ENCODE assay signal across 20 cellular contexts in the genomic region with DNA sequence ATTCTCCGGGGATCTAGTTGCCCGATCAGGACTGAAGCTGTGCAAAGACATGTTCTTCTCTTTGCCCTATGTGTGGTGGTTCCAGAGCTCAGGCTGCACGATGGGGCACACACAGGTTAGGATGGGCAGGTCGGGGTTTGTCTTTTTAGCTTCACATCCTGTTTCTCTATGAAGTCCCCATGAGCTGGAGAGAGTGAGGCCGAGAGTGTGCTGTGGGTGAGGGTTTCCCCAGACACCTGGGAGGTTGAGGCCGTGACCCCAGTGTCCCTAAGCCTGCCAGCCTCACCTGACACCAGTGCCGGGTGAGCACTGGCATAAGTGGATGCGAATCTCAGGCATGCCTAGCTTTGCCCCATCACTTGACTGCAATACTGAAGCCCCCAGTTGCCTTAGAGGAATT. TPM values are rescaled to one million over a fixed set of nuclear protein-coding genes. Genes with fewer than 3 reads are reported as not detected.
A peak's percentile ranks its signal among the peaks of the same experiment; 100 is the strongest.
DNase-seq lines count a peak whose midpoint lies in the region; ATAC-seq, FAIRE-seq and TF ChIP-seq lines count a peak whose summit lies in the region.
"Had no signal": no experiment of that assay in that cellular context is flagged by ENCODE, and none has a peak within 500 bp of the region (broad histone marks: within the 10 kb centered on the region; RNA-seq: fewer than 3 reads in every experiment).

No MANE protein-coding gene starts in this region.

- H3K36me3 ChIP-seq in GM12878 (ENCODE audit: control insufficient read depth in 2 of 2, insufficient read depth in 2 of 2, low read length in 1 of 2), result no peaks in the 10 kb centered on the region
- H3K36me3 ChIP-seq: brain microvascular endothelial cell, gastroesophageal sphincter, transverse colon had no signal

- peak overlapping the region; percentile 45 for H3K27ac ChIP-seq in GM12878 (ENCODE audit: control insufficient read depth, insufficient read depth)
- H3K27ac ChIP-seq: 22Rv1, brain microvascular endothelial cell, gastroesophageal sphincter, transverse colon had no signal

- no peaks in the 10 kb centered on the region for H3K9me3 ChIP-seq in GM12878 (replicated peaks; ENCODE audit: control insufficient read depth, insufficient read depth, low read length)
- H3K9me3 ChIP-seq: gastroesophageal sphincter, transverse colon had no signal

- ATAC-seq in activated naive CD8-positive, alpha-beta T cell treated with anti-CD3 and anti-CD28 coated beads, Interleukin-2, amount 10 ng/mL, durations not matched to agents 7 days and 5 days (ENCODE audit: low read depth), result no peak
- peak; percentile 83 for ATAC-seq in GM21526 (IDR thresholded peaks at IDR 0.05; ENCODE audit: low FRiP score, unreplicated experiment)
- ATAC-seq in HG03039 (IDR thresholded peaks at IDR 0.05; ENCODE audit: unreplicated experiment), result peak; percentile 58
- peak; percentile 95 for ATAC-seq in GM12878
- ATAC-seq in GM18870 (IDR thresholded peaks at IDR 0.05; ENCODE audit: unreplicated experiment), result no peak
- ATAC-seq: CD8-positive, alpha-beta T cell; gastroesophageal sphincter had no signal

- no peaks in the 10 kb centered on the region for H3K79me2 ChIP-seq in GM12878 (ENCODE audit: control insufficient read depth, insufficient read depth, low read length)

- 21% methylated on average over 8 of the region's 8 CpGs for WGBS in GM12878 (ENCODE audit: insufficient coverage, insufficient replicate concordance, low lambda C conversion rate, missing lambda C conversion rate)

- no peaks in the 10 kb centered on the region for H4K20me1 ChIP-seq in GM12878 (ENCODE audit: control insufficient read depth, insufficient read depth)

- 0 out of 4 replicates have a peak, but pooled peaks of 1 of the 2 experiments have one; percentile 45 for TF ChIP-seq EP300 in GM12878 (IDR thresholded peaks at IDR 0.05; ENCODE audit: borderline replicate concordance in 1 of 2, control insufficient read depth in 1 of 2, low read depth in 2 of 2, low read length in 2 of 2)

- TF ChIP-seq CTCF in GM12878 (IDR thresholded peaks at IDR 0.05 in 2 of 3, conservative IDR thresholded peaks at IDR 0.05 in 1 of 3; ENCODE audit: control insufficient read depth in 2 of 3, extremely low read depth in 1 of 3, insufficient read depth in 1 of 3, low read depth in 3 of 3, low read length in 3 of 3), result no peak

- TF ChIP-seq POLR2A in GM12878 (IDR thresholded peaks at IDR 0.05; ENCODE audit: low read depth, low read length), result no peak

- peak; percentile 81 for FAIRE-seq in GM12878 (lab: Jason Lieb, UNC)
- FAIRE-seq: endometrium, islet of Langerhans, TTC549 had no signal

- DNase-seq in activated naive CD8-positive, alpha-beta T cell treated with anti-CD3 and anti-CD28 coated beads, Interleukin-2, amount 10 ng/mL, durations not matched to agents 7 days and 5 days, result no peak
- no peak for DNase-seq in activated naive CD8-positive, alpha-beta T cell treated with anti-CD3 and anti-CD28 coated beads for 36 hours
- DNase-seq in GM12878 (ENCODE audit: low read depth, low spot score), result peak; percentile 48
- DNase-seq in NCI-H446 treated with DMSO at 0.1 percent for 48 hours (lab: John Stamatoyannopoulos, UW), result no peak
- DNase-seq in Ammon's horn (ENCODE audit: low spot score), result no peak
- DNase-seq: activated CD8-positive, alpha-beta memory T cell treated with anti-CD3 and anti-CD28 coated beads for 24 hours; brain microvascular endothelial cell; CD8-positive, alpha-beta T cell; GF-D8; NCI-H2081 treated with DMSO at 0.1 percent for 48 hours; SHP77 treated with DMSO at 0.1 percent for 48 hours; transverse colon had no signal

- in situ Hi-C loops in GM12878 (cut with MboI), result no loop called here

- H3K36me3 Mint-ChIP-seq in activated naive CD8-positive, alpha-beta T cell treated with anti-CD3 and anti-CD28 coated beads, Interleukin-2, amount 10 ng/mL, durations not matched to agents 7 days and 5 days, result peaks cover 2% of the 10 kb centered on the region
- no peaks in the 10 kb centered on the region for H3K36me3 Mint-ChIP-seq in activated naive CD8-positive, alpha-beta T cell treated with anti-CD3 and anti-CD28 coated beads for 36 hours
- H3K36me3 Mint-ChIP-seq: CD8-positive, alpha-beta T cell had no signal

- peaks cover 7% of the 10 kb centered on the region for H3K4me1 Mint-ChIP-seq in activated naive CD8-positive, alpha-beta T cell treated with anti-CD3 and anti-CD28 coated beads, Interleukin-2, amount 10 ng/mL, durations not matched to agents 7 days and 5 days
- H3K4me1 Mint-ChIP-seq in activated naive CD8-positive, alpha-beta T cell treated with anti-CD3 and anti-CD28 coated beads for 36 hours, result no peaks in the 10 kb centered on the region

- POLR2A ChIA-PET in activated naive CD8-positive, alpha-beta T cell treated with anti-CD3 and anti-CD28 coated beads, Interleukin-2, amount 10 ng/mL, durations not matched to agents 7 days and 5 days (lab: Charles Lee), result no interaction called here
- POLR2A ChIA-PET in GM12878 (lab: Charles Lee), result interaction anchor here (0.6 to 3.0 kb wide), 6 partner anchors 9 to 181 kb away, joined by 3 to 19 read pairs (median 4); no protein-coding TSS in a partner anchor

- H2AFZ ChIP-seq in GM12878 (ENCODE audit: control insufficient read depth, low read depth, low read length), result peak overlapping the region; percentile 75

- BruUV-seq in GM12878 (replicated peaks; lab: Mats Ljungman, UMichigan), result no TSS peak

- CTCF ChIA-PET in GM12878 (lab: Yijun Ruan, JAX), result interaction anchor here (0.7 to 3.7 kb wide), 12 partner anchors 9 to 366 kb away, joined by 3 to 24 read pairs (median 4); no protein-coding TSS in a partner anchor

- peaks cover 19% of the 10 kb centered on the region for H3K4me1 ChIP-seq in GM12878 (ENCODE audit: control insufficient read depth, insufficient read depth, low read length)
- H3K4me1 ChIP-seq: gastroesophageal sphincter, transverse colon had no signal

- intact Hi-C loops in GM12878 (cut with micrococcal nuclease; ENCODE audit: unreplicated experiment), result no loop called here

- no peaks in the 10 kb centered on the region for H3K9me3 Mint-ChIP-seq in activated naive CD8-positive, alpha-beta T cell treated with anti-CD3 and anti-CD28 coated beads, Interleukin-2, amount 10 ng/mL, durations not matched to agents 7 days and 5 days
- no peaks in the 10 kb centered on the region for H3K9me3 Mint-ChIP-seq in activated naive CD8-positive, alpha-beta T cell treated with anti-CD3 and anti-CD28 coated beads for 36 hours
- H3K9me3 Mint-ChIP-seq: CD8-positive, alpha-beta T cell had no signal

- no peak overlapping the region for H3K9ac ChIP-seq in GM12878 (ENCODE audit: control insufficient read depth, insufficient read depth, low read length)

- H3K4me3 ChIP-seq in GM12878, result no peak overlapping the region
- H3K4me3 ChIP-seq: gastroesophageal sphincter, transverse colon had no signal

- SMC1A ChIA-PET in GM12878 (lab: Charles Lee; ENCODE audit: uncharacterized antibody, unreplicated experiment), result interaction anchor here (0.7 to 5.5 kb wide), 14 partner anchors 7 to 582 kb away, joined by 3 to 43 read pairs (median 4); a partner anchor contains a TSS

- H3K27me3 ChIP-seq in GM12878 (replicated peaks in 1 of 2; ENCODE audit: control insufficient read depth in 2 of 2, insufficient read depth in 2 of 2, low read length in 1 of 2), result no peaks in the 10 kb centered on the region
- H3K27me3 ChIP-seq: brain microvascular endothelial cell, gastroesophageal sphincter, transverse colon had no signal

- H3K4me3 Mint-ChIP-seq in activated naive CD8-positive, alpha-beta T cell treated with anti-CD3 and anti-CD28 coated beads, Interleukin-2, amount 10 ng/mL, durations not matched to agents 7 days and 5 days, result no peak overlapping the region
- no peak overlapping the region for H3K4me3 Mint-ChIP-seq in activated naive CD8-positive, alpha-beta T cell treated with anti-CD3 and anti-CD28 coated beads for 36 hours
- H3K4me3 Mint-ChIP-seq: CD8-positive, alpha-beta T cell had no signal

- peak overlapping the region; percentile 51 for H3K27ac Mint-ChIP-seq in activated naive CD8-positive, alpha-beta T cell treated with anti-CD3 and anti-CD28 coated beads, Interleukin-2, amount 10 ng/mL, durations not matched to agents 7 days and 5 days
- H3K27ac Mint-ChIP-seq in activated naive CD8-positive, alpha-beta T cell treated with anti-CD3 and anti-CD28 coated beads for 36 hours, result no peak overlapping the region
- H3K27ac Mint-ChIP-seq: CD8-positive, alpha-beta T cell had no signal

- no peak for TF ChIP-seq RAD21 in GM12878 (IDR thresholded peaks at IDR 0.05; ENCODE audit: insufficient read depth, low read depth, low read length)

- peaks cover 13% of the 10 kb centered on the region for H3K27me3 Mint-ChIP-seq in activated naive CD8-positive, alpha-beta T cell treated with anti-CD3 and anti-CD28 coated beads, Interleukin-2, amount 10 ng/mL, durations not matched to agents 7 days and 5 days
- H3K27me3 Mint-ChIP-seq in activated naive CD8-positive, alpha-beta T cell treated with anti-CD3 and anti-CD28 coated beads for 36 hours, result peaks cover 7% of the 10 kb centered on the region

- peak overlapping the region; percentile 75 for H3K4me2 ChIP-seq in GM12878 (ENCODE audit: control insufficient read depth, insufficient read depth)

- RAD21 ChIA-PET in GM12878 (lab: Charles Lee; ENCODE audit: unreplicated experiment), result interaction anchor here (0.8 to 4.5 kb wide), 10 partner anchors 8 to 1035 kb away, joined by 3 to 28 read pairs (median 5); no protein-coding TSS in a partner anchor

TF ChIP-seq in GM12878, 131 proteins besides CTCF, POLR2A, EP300 and RAD21 (continues in another document):
- TF ChIP-seq SPI1 (IDR thresholded peaks at IDR 0.05; ENCODE audit: borderline replicate concordance, insufficient read depth, low read depth, low read length), result peak; percentile 71

RNA-seq across cellular contexts. Expression of a gene that starts 32.9 kb away (rescaled TPM):
- total RNA-seq in activated naive CD8-positive, alpha-beta T cell treated with anti-CD3 and anti-CD28 coated beads, Interleukin-2, amount 10 ng/mL, durations not matched to agents 7 days and 5 days, result 1 to 10 TPM; 1.3 to 1.6 TPM
- total RNA-seq in activated naive CD8-positive, alpha-beta T cell treated with anti-CD3 and anti-CD28 coated beads for 36 hours, result 1 to 10 TPM; 2.1 to 2.3 TPM
- total RNA-seq in GM12878 (2013; cell fraction: nucleolus; rRNA removed), result 21.3 and 22.3 TPM in 2 replicates
- 2.4 and 2.6 TPM in 2 replicates for total RNA-seq in GM12878 (2014; rRNA removed)
- 2.8 and 2.9 TPM in 2 replicates for total RNA-seq in GM12878 (2014; rRNA removed; fragmentation: Illumina TruSeq; extraction: Trizol)
- 3.2 and 3.4 TPM in 2 replicates for total RNA-seq in GM12878 (2021)
- polyA plus RNA-seq in GM12878 (2011; ENCODE audit: low read depth), result 6.5 TPM
- 7.9 and 10.2 TPM in 2 replicates for polyA plus RNA-seq in GM12878 (2011; rRNA removed)
- polyA plus RNA-seq in GM12878 (2011; cell fraction: cytosol; rRNA removed), result 10.8 and 11.8 TPM in 2 replicates
- polyA plus RNA-seq in GM12878 (2011; cell fraction: nucleus; rRNA removed), result 3.6 and 4.2 TPM in 2 replicates
- 7.5 and 9.8 TPM in 2 replicates for polyA plus RNA-seq in GM12878 (2012)
- polyA plus RNA-seq in GM12878 (2014; fragmentation: Illumina TruSeq; extraction: Trizol), result 2.7 and 3.7 TPM in 2 replicates
- 1 to 10 TPM; 6.2 to 9.2 TPM for polyA plus RNA-seq in GM12878 (2014; fragmentation: Nextera tagmentation; extraction: Ambion mirVana)
- 1.8 and 2.5 TPM in 2 replicates for polyA plus RNA-seq in GM12878 (2014; rRNA removed)
- 1 to 10 TPM; 2.6 to 4.9 TPM for polyA plus RNA-seq in GM12878 (2016; fragmentation: Nextera tagmentation; extraction: Ambion mirVana)
- polyA minus RNA-seq in GM12878 (2011; rRNA and poly(A)+ RNA removed), result 5.2 and 11.5 TPM in 2 replicates
- polyA minus RNA-seq in GM12878 (2011; cell fraction: cytosol; rRNA and poly(A)+ RNA removed), result 1.3 and 3.1 TPM in 2 replicates
- polyA minus RNA-seq in GM12878 (2011; cell fraction: nucleus; rRNA and poly(A)+ RNA removed), result 3.9 and 8.5 TPM in 2 replicates
- total RNA-seq: CD8-positive, alpha-beta T cell had no signal

Comparison
In these comparisons a context has a peak if more than half of its experiments do, and no peak if none do; other contexts are left out.
1. ATAC-seq: peak in GM21526 (single experiment), HG03039 (single experiment) and GM12878 (single experiment); none in activated naive CD8-positive, alpha-beta T cell treated with anti-CD3 and anti-CD28 coated beads, Interleukin-2, amount 10 ng/mL, durations not matched to agents 7 days and 5 days (single experiment) and GM18870 (single experiment).